In genomic region chr4:76704133-76704881, GRCh38 we compare ENCODE assay signal across 11 cellular contexts.
DNase-seq lines count a peak whose midpoint lies in the region; ATAC-seq and TF ChIP-seq lines count a peak whose summit lies in the region.
"Had no signal": no experiment of that assay in that cellular context is flagged by ENCODE, and none has a peak within 500 bp of the region (broad histone marks: within the 10 kb centered on the region; RNA-seq: fewer than 3 reads in every experiment).

No MANE protein-coding gene starts in this region.

- H3K9me3 Mint-ChIP-seq in endothelial cell (ENCODE audit: unreplicated experiment): no peaks in the 10 kb centered on the region

- intact Hi-C loops in A673 (cut with micrococcal nuclease; ENCODE audit: unreplicated experiment): no loop called here

- no peaks in the 10 kb centered on the region for H3K36me3 ChIP-seq in A673 (ENCODE audit: insufficient read depth, low read length, poor library complexity, severe bottlenecking)
- no peaks in the 10 kb centered on the region for H3K36me3 ChIP-seq in lung (ENCODE audit: control insufficient read depth in 2 of 2, insufficient read depth in 2 of 2, low read length in 2 of 2)

- CTCF ChIA-PET in A673 (lab: Charles Lee): no interaction called here

- DNase-seq in A673 (ENCODE audit: low spot score) (peak; percentile 24), NCI-H2196 treated with DMSO at 0.1 percent for 48 hours (lab: John Stamatoyannopoulos, UW; ENCODE audit: unreplicated experiment) (peak; percentile 13), endothelial cell (ENCODE audit: low spot score) (no peak), lung (ENCODE audit: low spot score) (peak; percentile 53), pons (ENCODE audit: low spot score) (no peak), NCI-H1694 treated with DMSO at 0.1 percent for 48 hours (lab: John Stamatoyannopoulos, UW) (no peak), Ammon's horn (ENCODE audit: low spot score) (no peak)
- DNase-seq: activated CD8-positive, alpha-beta memory T cell treated with anti-CD3 and anti-CD28 coated beads for 24 hours; NCI-H748 treated with DMSO at 0.1 percent for 48 hours had no signal

- peaks cover 2% of the 10 kb centered on the region for H3K27me3 Mint-ChIP-seq in endothelial cell (ENCODE audit: unreplicated experiment)

- peak overlapping the region; percentile 87 for H3K27ac Mint-ChIP-seq in endothelial cell (ENCODE audit: unreplicated experiment)

- no TSS peak for BruUV-seq in A673 (replicated peaks; lab: Mats Ljungman, UMichigan)

- H3K4me1 Mint-ChIP-seq in endothelial cell (ENCODE audit: unreplicated experiment): peaks cover 63% of the 10 kb centered on the region

- H3K36me3 Mint-ChIP-seq in endothelial cell (ENCODE audit: low read depth, unreplicated experiment): peaks cover 4% of the 10 kb centered on the region

- H3K27ac ChIP-seq in A673 (ENCODE audit: low read depth, low read length, poor library complexity, severe bottlenecking) (peak overlapping the region; percentile 30), lung (ENCODE audit: low read depth in 1 of 2, low read length in 1 of 2) (peak overlapping the region in 1 of 2 donors; percentile 61)
- H3K27ac ChIP-seq: BLaER1 had no signal

- peaks cover 12% of the 10 kb centered on the region for H3K4me1 ChIP-seq in A673 (ENCODE audit: insufficient read depth, low read length, poor library complexity, severe bottlenecking)
- H3K4me1 ChIP-seq in lung (ENCODE audit: control insufficient read depth in 2 of 2, insufficient read depth in 2 of 2, low read length in 2 of 2): peaks cover 6 to 7% of the 10 kb centered on the region in 2 donors

- no peaks in the 10 kb centered on the region for H3K9me3 ChIP-seq in A673 (ENCODE audit: low read depth, low read length, poor library complexity, severe bottlenecking)
- no peaks in the 10 kb centered on the region for H3K9me3 ChIP-seq in lung (ENCODE audit: control insufficient read depth in 2 of 2, insufficient read depth in 1 of 2, low read length in 1 of 2)

- no peak overlapping the region for H3K4me3 ChIP-seq in A673 (ENCODE audit: low read depth, low read length, poor library complexity, severe bottlenecking)
- no peak overlapping the region for H3K4me3 ChIP-seq in lung
- H3K4me3 ChIP-seq: BLaER1 had no signal

- ATAC-seq in lung (ENCODE audit: insufficient read depth, low FRiP score) (peak; percentile 55), HG03378 (IDR thresholded peaks at IDR 0.05; ENCODE audit: unreplicated experiment) (no peak)

- no peaks in the 10 kb centered on the region for H3K27me3 ChIP-seq in A673 (replicated peaks; ENCODE audit: insufficient read depth, low read depth, low read length, poor library complexity)
- no peaks in the 10 kb centered on the region for H3K27me3 ChIP-seq in lung (ENCODE audit: control insufficient read depth, insufficient read depth)
- H3K27me3 ChIP-seq: BLaER1 had no signal

- POLR2A ChIA-PET in A673 (lab: Charles Lee; ENCODE audit: low non-redundant PET): no interaction called here

- WGBS in lung, 2 donors: 42 to 70% methylated on average over 3 of the region's 3 CpGs

- H3K4me3 Mint-ChIP-seq in endothelial cell (ENCODE audit: unreplicated experiment): peak overlapping the region; percentile 21

- TF ChIP-seq CTCF in A673 (conservative IDR thresholded peaks at IDR 0.05; ENCODE audit: low read depth, low read length) (no peak), endothelial cell (IDR thresholded peaks at IDR 0.05; ENCODE audit: unreplicated experiment) (no peak), lung (IDR thresholded peaks at IDR 0.05; ENCODE audit: control extremely low read depth, extremely low read depth) (no peak)

Comparison
In these comparisons a context has a peak if more than half of its experiments do, and no peak if none do; other contexts are left out.
1. DNase-seq: peak in A673 (single experiment), NCI-H2196 treated with DMSO at 0.1 percent for 48 hours (single experiment) and lung (single experiment); none in endothelial cell (single experiment), pons (single experiment), NCI-H1694 treated with DMSO at 0.1 percent for 48 hours (single experiment) and Ammon's horn (single experiment).